ENCODE assay signal across 11 cellular contexts in genomic region chr20:25274891-25275812, GRCh38. TPM values are rescaled to one million over a fixed set of nuclear protein-coding genes. Genes with fewer than 3 reads are reported as not detected.
DNase-seq lines count a peak whose midpoint lies in the region; ATAC-seq and TF ChIP-seq lines count a peak whose summit lies in the region.
"Had no signal": no experiment of that assay in that cellular context is flagged by ENCODE, and none has a peak within 500 bp of the region (broad histone marks: within the 10 kb centered on the region; RNA-seq: fewer than 3 reads in every experiment).

No MANE protein-coding gene starts in this region.

- H3K4me3 Mint-ChIP-seq in activated naive CD4-positive, alpha-beta T cell treated with anti-CD3 and anti-CD28 coated beads for 36 hours, result no peak overlapping the region

- H3K9me3 ChIP-seq in gastroesophageal sphincter (no peaks in the 10 kb centered on the region), muscle layer of colon (ENCODE audit: low read length) (no peaks in the 10 kb centered on the region), tibial artery (no peaks in the 10 kb centered on the region), A673 (ENCODE audit: low read depth, low read length, poor library complexity, severe bottlenecking) (no peaks in the 10 kb centered on the region)
- H3K9me3 ChIP-seq: SK-N-SH had no signal

- TF ChIP-seq POLR2A in gastroesophageal sphincter (IDR thresholded peaks at IDR 0.05) (no peak), GM18505 (IDR thresholded peaks at IDR 0.05; ENCODE audit: borderline replicate concordance, extremely low read depth, insufficient read depth, insufficient read length) (no peak)

- H3K36me3 ChIP-seq in gastroesophageal sphincter (peaks cover 0 to 100% of the 10 kb centered on the region in 2 donors), muscle layer of colon (ENCODE audit: insufficient read depth, low read length) (peaks cover 77% of the 10 kb centered on the region), tibial artery (peaks cover 90 to 100% (median 99%) of the 10 kb centered on the region in 3 donors), A673 (ENCODE audit: insufficient read depth, low read length, poor library complexity, severe bottlenecking) (peaks cover 12% of the 10 kb centered on the region)

- no peak for TF ChIP-seq EP300 in gastroesophageal sphincter (IDR thresholded peaks at IDR 0.05)

- no peak overlapping the region for H3K27ac Mint-ChIP-seq in activated naive CD4-positive, alpha-beta T cell treated with anti-CD3 and anti-CD28 coated beads for 36 hours

- CTCF ChIA-PET in activated naive CD4-positive, alpha-beta T cell treated with anti-CD3 and anti-CD28 coated beads for 36 hours (lab: Charles Lee), result interaction anchor here (1.1 kb wide), 1 partner anchor 21 kb away, joined by 3 read pairs; no protein-coding TSS in a partner anchor
- CTCF ChIA-PET in A673 (lab: Charles Lee), result no interaction called here

- H3K9me3 Mint-ChIP-seq in activated naive CD4-positive, alpha-beta T cell treated with anti-CD3 and anti-CD28 coated beads for 36 hours, result no peaks in the 10 kb centered on the region

- peaks cover 9% of the 10 kb centered on the region for H3K36me3 Mint-ChIP-seq in activated naive CD4-positive, alpha-beta T cell treated with anti-CD3 and anti-CD28 coated beads for 36 hours (ENCODE audit: low read depth)

- H3K9ac ChIP-seq in muscle layer of colon (ENCODE audit: low read length), result no peak overlapping the region
- H3K9ac ChIP-seq: SK-N-SH had no signal

- TF ChIP-seq CTCF in gastroesophageal sphincter (IDR thresholded peaks at IDR 0.05), result no peak
- TF ChIP-seq CTCF in tibial artery (IDR thresholded peaks at IDR 0.05), result no peak
- TF ChIP-seq CTCF in A673 (conservative IDR thresholded peaks at IDR 0.05; ENCODE audit: low read depth, low read length), result no peak

- WGBS in gastroesophageal sphincter (ENCODE audit: low coverage in 1 of 2), 2 donors, result 77 to 86% methylated on average over 6 to 9 of the region's 32 CpGs

- H3K27me3 ChIP-seq in gastroesophageal sphincter (no peaks in the 10 kb centered on the region), muscle layer of colon (ENCODE audit: control insufficient read depth in 1 of 2, insufficient read depth in 2 of 2, low read length in 2 of 2) (no peaks in the 10 kb centered on the region), tibial artery (no peaks in the 10 kb centered on the region), A673 (replicated peaks; ENCODE audit: insufficient read depth, low read depth, low read length, poor library complexity) (no peaks in the 10 kb centered on the region)

- POLR2A ChIA-PET in A673 (lab: Charles Lee; ENCODE audit: low non-redundant PET), result no interaction called here

- intact Hi-C loops in activated naive CD4-positive, alpha-beta T cell treated with anti-CD3 and anti-CD28 coated beads for 36 hours (cut with micrococcal nuclease), result no loop called here
- intact Hi-C loops in tibial artery (cut with DNase I; ENCODE audit: low total_unique reads), result no loop called here
- intact Hi-C loops in A673 (cut with micrococcal nuclease; ENCODE audit: unreplicated experiment), result no loop called here

- H3K27me3 Mint-ChIP-seq in activated naive CD4-positive, alpha-beta T cell treated with anti-CD3 and anti-CD28 coated beads for 36 hours (ENCODE audit: low read depth), result no peaks in the 10 kb centered on the region

- DNase-seq in activated naive CD4-positive, alpha-beta T cell treated with anti-CD3 and anti-CD28 coated beads, Interleukin-2, amount 50 U/mL, for 16 hours, result peak; percentile 4
- DNase-seq in activated naive CD4-positive, alpha-beta T cell treated with anti-CD3 and anti-CD28 coated beads for 36 hours, result no peak
- DNase-seq in tibial artery (peak; percentile 15 to 53), AG20443 (ENCODE audit: low spot score) (no peak), A673 (ENCODE audit: low spot score) (no peak)
- DNase-seq: DMS79 treated with DMSO at 0.1 percent for 48 hours, SK-N-SH had no signal

- peak overlapping the region in 3 of 4 donors; percentile 63 to 83 (median 81) for H3K27ac ChIP-seq in gastroesophageal sphincter
- H3K27ac ChIP-seq in muscle layer of colon (ENCODE audit: low read depth, low read length), result peak overlapping the region; percentile 67
- H3K27ac ChIP-seq in tibial artery, result no peak overlapping the region
- no peak overlapping the region for H3K27ac ChIP-seq in A673 (ENCODE audit: low read depth, low read length, poor library complexity, severe bottlenecking)
- H3K27ac ChIP-seq: VCaP had no signal

- no peaks in the 10 kb centered on the region for H3K4me1 Mint-ChIP-seq in activated naive CD4-positive, alpha-beta T cell treated with anti-CD3 and anti-CD28 coated beads for 36 hours (ENCODE audit: low read depth)

- peaks cover 0 to 76% (median 10%) of the 10 kb centered on the region in 3 donors for H3K4me1 ChIP-seq in gastroesophageal sphincter
- peaks cover 32% of the 10 kb centered on the region for H3K4me1 ChIP-seq in muscle layer of colon (ENCODE audit: insufficient read depth, low read length)
- peaks cover 0 to 9% (median 4%) of the 10 kb centered on the region in 4 donors for H3K4me1 ChIP-seq in tibial artery
- no peaks in the 10 kb centered on the region for H3K4me1 ChIP-seq in A673 (ENCODE audit: insufficient read depth, low read length, poor library complexity, severe bottlenecking)

- no TSS peak for BruUV-seq in A673 (replicated peaks; lab: Mats Ljungman, UMichigan)

- H3K4me3 ChIP-seq in gastroesophageal sphincter, result no peak overlapping the region
- no peak overlapping the region for H3K4me3 ChIP-seq in muscle layer of colon (ENCODE audit: low read depth in 1 of 2, low read length in 2 of 2)
- H3K4me3 ChIP-seq in tibial artery, result no peak overlapping the region
- no peak overlapping the region for H3K4me3 ChIP-seq in A673 (ENCODE audit: low read depth, low read length, poor library complexity, severe bottlenecking)

- ATAC-seq in gastroesophageal sphincter (no peak), GM18505 (IDR thresholded peaks at IDR 0.05; ENCODE audit: unreplicated experiment) (no peak)

RNA-seq across cellular contexts. Expression of gene PYGB, which starts 27.3 kb away (rescaled TPM):
- 10 to 100 TPM; 19.6 to 20.0 TPM for total RNA-seq in activated naive CD4-positive, alpha-beta T cell treated with anti-CD3 and anti-CD28 coated beads for 36 hours
- total RNA-seq in gastroesophageal sphincter (100 to 1,000 TPM; 131 to 663 (median 337) TPM), A673 (2021) (52.3 and 53.5 TPM in 2 replicates)

Comparison
In these comparisons a context has a peak if more than half of its experiments do, and no peak if none do; other contexts are left out.
1. DNase-seq: peak in activated naive CD4-positive, alpha-beta T cell treated with anti-CD3 and anti-CD28 coated beads, Interleukin-2, amount 50 U/mL, for 16 hours (single experiment) and tibial artery (2 of 2); none in activated naive CD4-positive, alpha-beta T cell treated with anti-CD3 and anti-CD28 coated beads for 36 hours (single experiment), AG20443 (single experiment) and A673 (single experiment).
2. H3K27ac ChIP-seq: peak in gastroesophageal sphincter (3 of 4) and muscle layer of colon (single experiment); none in tibial artery (0 of 2) and A673 (single experiment).